Comparison of ENCODE assay signal across 8 cellular contexts in genomic region chr3:158110658-158111018, GRCh38. TPM values are rescaled to one million over a fixed set of nuclear protein-coding genes. Genes with fewer than 3 reads are reported as not detected.
DNase-seq lines count a peak whose midpoint lies in the region; ATAC-seq and TF ChIP-seq lines count a peak whose summit lies in the region.

No MANE protein-coding gene starts in this region.

- H3K4me1 ChIP-seq in sigmoid colon, result peaks cover 0 to 35% (median 27%) of the 10 kb centered on the region in 4 donors

- TF ChIP-seq EP300 in sigmoid colon (IDR thresholded peaks at IDR 0.05), result no peak

- DNase-seq in DMS53 (lab: John Stamatoyannopoulos, UW) (peak; percentile 79), DMS53 treated with DMSO at 0.1 percent for 48 hours (lab: John Stamatoyannopoulos, UW; ENCODE audit: unreplicated experiment) (no peak), NCI-H2171 (lab: John Stamatoyannopoulos, UW) (peak; percentile 74), sigmoid colon (no peak), hippocampal formation (lab: John Stamatoyannopoulos, UW) (no peak), MV-4-11 (lab: John Stamatoyannopoulos, UW) (no peak), NCI-H1105 (lab: John Stamatoyannopoulos, UW) (no peak)

- peaks cover 24 to 39% (median 35%) of the 10 kb centered on the region in 3 donors for H3K27me3 ChIP-seq in sigmoid colon

- ATAC-seq in esophagus mucosa, result peak; percentile 38

- no peaks in the 10 kb centered on the region for H3K9me3 ChIP-seq in sigmoid colon

- H3K36me3 ChIP-seq in sigmoid colon, result no peaks in the 10 kb centered on the region

- intact Hi-C loops in sigmoid colon (cut with DNase I), result no loop called here

- H3K27ac ChIP-seq in sigmoid colon, result peak overlapping the region; percentile 77 to 82 (median 81)

- WGBS in sigmoid colon, 2 donors, result 3 to 18% methylated on average over 4 of the region's 4 CpGs

- H3K4me3 ChIP-seq in sigmoid colon, result peak overlapping the region; percentile 68 to 90 (median 73)

- TF ChIP-seq CTCF in sigmoid colon (IDR thresholded peaks at IDR 0.05), result no peak

- TF ChIP-seq POLR2A in sigmoid colon (IDR thresholded peaks at IDR 0.05), result no peak

RNA-seq across cellular contexts. Expression of gene RSRC1, which starts 0.7 kb away (rescaled TPM):
- 16.9 TPM for total RNA-seq in esophagus mucosa
- 10 to 100 TPM; 41.0 to 60.7 (median 51.6) TPM for total RNA-seq in sigmoid colon
- 10 to 100 TPM; 14.9 to 19.4 (median 17.4) TPM for polyA plus RNA-seq in sigmoid colon

RNA-seq across cellular contexts. Expression of gene SHOX2, which starts 4.4 kb away (rescaled TPM):
- total RNA-seq in esophagus mucosa, result not detected
- 1 to 10 TPM in 1 of 4 donors, under 1 TPM in 1, not detected in 2; 0.95 to 1.4 TPM for total RNA-seq in sigmoid colon
- under 1 TPM in 2 of 3 donors, not detected in 1; under 0.01 to 0.07 TPM for polyA plus RNA-seq in sigmoid colon

Comparison
In these comparisons a context has a peak if more than half of its experiments do, and no peak if none do; other contexts are left out.
1. DNase-seq: peak in DMS53 (single experiment) and NCI-H2171 (single experiment); none in DMS53 treated with DMSO at 0.1 percent for 48 hours (single experiment), sigmoid colon (single experiment), hippocampal formation (0 of 2), MV-4-11 (single experiment) and NCI-H1105 (single experiment).